ENCODE assay signal across 3 cellular contexts in the genomic region with DNA sequence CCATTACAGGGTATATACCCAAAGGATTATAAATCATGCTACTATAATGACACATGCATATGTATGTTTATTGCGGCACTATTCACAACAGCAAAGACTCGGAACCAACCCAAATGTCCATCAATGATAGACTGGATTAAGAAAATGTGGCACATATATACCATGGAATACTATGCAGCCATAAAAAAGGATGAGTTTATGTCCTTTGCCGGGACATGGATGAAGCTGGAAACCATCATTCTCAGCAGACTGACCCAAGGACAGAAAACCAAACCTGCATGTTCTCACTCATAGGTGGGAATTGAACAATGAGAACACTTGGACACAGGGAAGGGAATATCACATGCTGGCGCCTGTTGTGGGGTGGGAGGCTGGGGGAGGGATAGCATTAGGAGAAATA. TPM values are rescaled to one million over a fixed set of nuclear protein-coding genes. Genes with fewer than 3 reads are reported as not detected.
"Had no signal": no experiment of that assay in that cellular context is flagged by ENCODE, and none has a peak within 500 bp of the region (broad histone marks: within the 10 kb centered on the region; RNA-seq: fewer than 3 reads in every experiment).

No MANE protein-coding gene starts in this region.

RNA-seq across cellular contexts. Expression of gene PTH2R, which starts 9.8 kb away (rescaled TPM):
- total RNA-seq: GM23248, H4, HFFc6 had no signal
- polyA plus RNA-seq: GM23248 had no signal
